In genomic region chr2:28360066-28360741, GRCh38 we compare ENCODE assay signal across 14 cellular contexts. TPM values are rescaled to one million over a fixed set of nuclear protein-coding genes. Genes with fewer than 3 reads are reported as not detected.
DNase-seq lines count a peak whose midpoint lies in the region; ATAC-seq and TF ChIP-seq lines count a peak whose summit lies in the region.
"Had no signal": no experiment of that assay in that cellular context is flagged by ENCODE, and none has a peak within 500 bp of the region (broad histone marks: within the 10 kb centered on the region; RNA-seq: fewer than 3 reads in every experiment).

No MANE protein-coding gene starts in this region.

- H2AFZ ChIP-seq in mammary epithelial cell (ENCODE audit: low read depth, low read length) = no peak overlapping the region

- no peak for TF ChIP-seq POLR2A in gastroesophageal sphincter (IDR thresholded peaks at IDR 0.05)

- H3K27ac Mint-ChIP-seq in CD4-positive, CD25-positive, alpha-beta regulatory T cell = peak overlapping the region; percentile 71 to 98 (median 97)
- H3K27ac Mint-ChIP-seq in activated CD8-positive, alpha-beta T cell treated with anti-CD3 and anti-CD28 coated beads, Interleukin-2, amount 10 ng/mL, durations not matched to agents 7 days and 5 days = peak overlapping the region; percentile 97
- H3K27ac Mint-ChIP-seq in naive thymus-derived CD8-positive, alpha-beta T cell = peak overlapping the region; percentile 43 to 98 (median 90)

- no peaks in the 10 kb centered on the region for H4K20me1 ChIP-seq in mammary epithelial cell (ENCODE audit: insufficient read depth, low read length)

- POLR2A ChIA-PET in activated CD8-positive, alpha-beta T cell treated with anti-CD3 and anti-CD28 coated beads, Interleukin-2, amount 10 ng/mL, durations not matched to agents 7 days and 5 days (lab: Charles Lee) = interaction anchor here (1.5 to 1.7 kb wide), 2 partner anchors 31 to 33 kb away, joined by 5 read pairs; partner anchors contain the start of gene FOSL2
- POLR2A ChIA-PET in naive thymus-derived CD8-positive, alpha-beta T cell (lab: Charles Lee) = interaction anchor here (0.9 to 1.8 kb wide), 3 partner anchors 31 to 49 kb away, joined by 3 to 7 read pairs (median 3); partner anchors contain the start of gene FOSL2

- H3K9me3 ChIP-seq in CD4-positive, CD25-positive, alpha-beta regulatory T cell (ENCODE audit: control insufficient read depth in 2 of 2, low read length in 2 of 2) = no peaks in the 10 kb centered on the region
- H3K9me3 ChIP-seq in gastroesophageal sphincter (no peaks in the 10 kb centered on the region), mammary epithelial cell (replicated peaks; ENCODE audit: insufficient read depth, low read length) (no peaks in the 10 kb centered on the region)
- H3K9me3 ChIP-seq: colonic mucosa, ovary, testis had no signal

- peaks cover 7% of the 10 kb centered on the region for H3K27me3 Mint-ChIP-seq in CD4-positive, CD25-positive, alpha-beta regulatory T cell
- H3K27me3 Mint-ChIP-seq in activated CD8-positive, alpha-beta T cell treated with anti-CD3 and anti-CD28 coated beads, Interleukin-2, amount 10 ng/mL, durations not matched to agents 7 days and 5 days (ENCODE audit: low read depth) = no peaks in the 10 kb centered on the region
- H3K27me3 Mint-ChIP-seq in naive thymus-derived CD8-positive, alpha-beta T cell = peaks cover 0 to 19% (median 6%) of the 10 kb centered on the region in 5 donors

- H3K4me1 ChIP-seq in CD4-positive, CD25-positive, alpha-beta regulatory T cell (ENCODE audit: control insufficient read depth, insufficient read depth, low read length, poor library complexity, severe bottlenecking) = peaks cover 50% of the 10 kb centered on the region
- H3K4me1 ChIP-seq in gastroesophageal sphincter (peaks cover 0 to 19% (median 17%) of the 10 kb centered on the region in 3 donors), mammary epithelial cell (ENCODE audit: insufficient read depth, low read length) (peaks cover 19% of the 10 kb centered on the region)

- no peaks in the 10 kb centered on the region for H3K36me3 ChIP-seq in CD4-positive, CD25-positive, alpha-beta regulatory T cell (ENCODE audit: control insufficient read depth, insufficient read depth, low read length)
- no peaks in the 10 kb centered on the region for H3K36me3 ChIP-seq in gastroesophageal sphincter
- no peaks in the 10 kb centered on the region for H3K36me3 ChIP-seq in mammary epithelial cell (ENCODE audit: insufficient read depth, low read length)
- H3K36me3 ChIP-seq: colonic mucosa, ovary had no signal

- no TSS peak for BruUV-seq in mammary epithelial cell (replicated peaks; lab: Mats Ljungman, UMichigan)

- no peaks in the 10 kb centered on the region for H3K36me3 Mint-ChIP-seq in CD4-positive, CD25-positive, alpha-beta regulatory T cell
- H3K36me3 Mint-ChIP-seq in activated CD8-positive, alpha-beta T cell treated with anti-CD3 and anti-CD28 coated beads, Interleukin-2, amount 10 ng/mL, durations not matched to agents 7 days and 5 days (ENCODE audit: low read depth) = no peaks in the 10 kb centered on the region
- no peaks in the 10 kb centered on the region for H3K36me3 Mint-ChIP-seq in naive thymus-derived CD8-positive, alpha-beta T cell

- H3K27me3 ChIP-seq in CD4-positive, CD25-positive, alpha-beta regulatory T cell (ENCODE audit: control insufficient read depth, insufficient read depth, low read length) = no peaks in the 10 kb centered on the region
- H3K27me3 ChIP-seq in gastroesophageal sphincter (no peaks in the 10 kb centered on the region), mammary epithelial cell (ENCODE audit: insufficient read depth, low read length) (no peaks in the 10 kb centered on the region)
- H3K27me3 ChIP-seq: colonic mucosa, ovary, testis had no signal

- no peak for ATAC-seq in CD4-positive, CD25-positive, alpha-beta regulatory T cell (ENCODE audit: low read depth in 2 of 2)
- ATAC-seq in activated CD8-positive, alpha-beta T cell treated with anti-CD3 and anti-CD28 coated beads, Interleukin-2, amount 10 ng/mL, durations not matched to agents 7 days and 5 days = no peak
- no peak for ATAC-seq in naive thymus-derived CD8-positive, alpha-beta T cell
- no peak for ATAC-seq in gastroesophageal sphincter

- H3K9ac ChIP-seq in mammary epithelial cell (ENCODE audit: insufficient read depth, low read length) = no peak overlapping the region

- H3K4me3 Mint-ChIP-seq in CD4-positive, CD25-positive, alpha-beta regulatory T cell = peak overlapping the region in 2 of 4 donors; percentile 86 to 87
- H3K4me3 Mint-ChIP-seq in activated CD8-positive, alpha-beta T cell treated with anti-CD3 and anti-CD28 coated beads, Interleukin-2, amount 10 ng/mL, durations not matched to agents 7 days and 5 days = no peak overlapping the region
- peak overlapping the region in 6 of 10 donors; percentile 7 to 77 (median 48) for H3K4me3 Mint-ChIP-seq in naive thymus-derived CD8-positive, alpha-beta T cell

- peaks cover 0 to 1% (median 0%) of the 10 kb centered on the region in 7 donors for H3K9me3 Mint-ChIP-seq in CD4-positive, CD25-positive, alpha-beta regulatory T cell
- no peaks in the 10 kb centered on the region for H3K9me3 Mint-ChIP-seq in activated CD8-positive, alpha-beta T cell treated with anti-CD3 and anti-CD28 coated beads, Interleukin-2, amount 10 ng/mL, durations not matched to agents 7 days and 5 days (ENCODE audit: insufficient read depth)
- no peaks in the 10 kb centered on the region for H3K9me3 Mint-ChIP-seq in naive thymus-derived CD8-positive, alpha-beta T cell
- H3K9me3 Mint-ChIP-seq: activated T-cell treated with anti-CD3 and anti-CD28 coated beads, Interleukin-2, amount 50 U/mL, for 4 hours had no signal

- no peak overlapping the region for H3K4me3 ChIP-seq in CD4-positive, CD25-positive, alpha-beta regulatory T cell (ENCODE audit: low read depth, low read length)
- H3K4me3 ChIP-seq in gastroesophageal sphincter = no peak overlapping the region
- no peak overlapping the region for H3K4me3 ChIP-seq in mammary epithelial cell (replicated peaks in 1 of 3; ENCODE audit: insufficient read depth in 1 of 3, low read depth in 2 of 3, low read length in 3 of 3)
- H3K4me3 ChIP-seq: colonic mucosa, ovary, testis had no signal

- WGBS in gastroesophageal sphincter (ENCODE audit: low coverage in 1 of 2), 2 donors = 83 to 100% methylated on average over 1 of the region's 15 CpGs
- 82% methylated on average over 8 of the region's 15 CpGs for WGBS in mammary epithelial cell (ENCODE audit: low coverage, missing lambda C conversion rate)

- no peak overlapping the region for H3K4me2 ChIP-seq in mammary epithelial cell (ENCODE audit: insufficient read depth, low read depth, low read length)

- TF ChIP-seq EP300 in gastroesophageal sphincter (IDR thresholded peaks at IDR 0.05) = no peak

- CTCF ChIA-PET in activated CD8-positive, alpha-beta T cell treated with anti-CD3 and anti-CD28 coated beads, Interleukin-2, amount 10 ng/mL, durations not matched to agents 7 days and 5 days (lab: Charles Lee) = interaction anchor here (1.3 kb wide), 1 partner anchor 19 kb away, joined by 4 read pairs; no protein-coding TSS in a partner anchor
- CTCF ChIA-PET in mammary epithelial cell (lab: Charles Lee; ENCODE audit: low non-redundant PET) = no interaction called here

- peaks cover 18 to 69% (median 31%) of the 10 kb centered on the region in 4 donors for H3K4me1 Mint-ChIP-seq in CD4-positive, CD25-positive, alpha-beta regulatory T cell
- peaks cover 69% of the 10 kb centered on the region for H3K4me1 Mint-ChIP-seq in activated CD8-positive, alpha-beta T cell treated with anti-CD3 and anti-CD28 coated beads, Interleukin-2, amount 10 ng/mL, durations not matched to agents 7 days and 5 days (ENCODE audit: low read depth)
- H3K4me1 Mint-ChIP-seq in naive thymus-derived CD8-positive, alpha-beta T cell = peaks cover 25 to 63% (median 58%) of the 10 kb centered on the region in 4 donors

- dilution Hi-C loops in mammary epithelial cell (cut with HindIII; ENCODE audit: low sequenced_read_pairs) = no loop called here

- TF ChIP-seq CTCF in gastroesophageal sphincter (IDR thresholded peaks at IDR 0.05) (no peak), mammary epithelial cell (conservative IDR thresholded peaks at IDR 0.05 in 1 of 2, IDR thresholded peaks at IDR 0.05 in 1 of 2; ENCODE audit: extremely low read depth in 1 of 2, insufficient read depth in 1 of 2, low read depth in 1 of 2, low read length in 2 of 2) (no peak)

- H3K27ac ChIP-seq in CD4-positive, CD25-positive, alpha-beta regulatory T cell (ENCODE audit: insufficient read depth, low read length, poor library complexity, severe bottlenecking) = peak overlapping the region; percentile 82
- peak overlapping the region in 1 of 4 donors; percentile 19 for H3K27ac ChIP-seq in gastroesophageal sphincter
- H3K27ac ChIP-seq in mammary epithelial cell (ENCODE audit: insufficient read depth, low read depth, low read length) = no peak overlapping the region
- H3K27ac ChIP-seq: colonic mucosa, ovary, testis had no signal

- no peak for DNase-seq in CD4-positive, CD25-positive, alpha-beta regulatory T cell
- DNase-seq in KBM-7 (peak; percentile 60), NCI-H2081 treated with DMSO at 0.1 percent for 48 hours (lab: John Stamatoyannopoulos, UW) (no peak), mammary epithelial cell (no peak), NCI-H1048 (lab: John Stamatoyannopoulos, UW) (no peak)
- DNase-seq in activated CD8-positive, alpha-beta T cell treated with anti-CD3 and anti-CD28 coated beads, Interleukin-2, amount 10 ng/mL, durations not matched to agents 7 days and 5 days = no peak
- DNase-seq in naive thymus-derived CD8-positive, alpha-beta T cell = no peak
- DNase-seq: activated T-cell treated with anti-CD3 and anti-CD28 coated beads, Interleukin-2, amount 50 U/mL, for 4 hours; foreskin melanocyte; NCI-H1417 treated with DMSO at 0.1 percent for 48 hours had no signal

- H3K79me2 ChIP-seq in mammary epithelial cell (ENCODE audit: insufficient read depth, low read length) = no peaks in the 10 kb centered on the region

- intact Hi-C loops in mammary epithelial cell (cut with micrococcal nuclease) = no loop called here

- in situ Hi-C loops in KBM-7 (cut with MboI; ENCODE audit: low pct_unique_long_range_greater_than_20kb, low sequenced_read_pairs) (no loop called here), mammary epithelial cell (cut with MboI; ENCODE audit: low sequenced_read_pairs in 2 of 2) (no loop called here)

RNA-seq across cellular contexts. Expression of gene FOSL2, which starts 32.5 kb away (rescaled TPM):
- total RNA-seq in CD4-positive, CD25-positive, alpha-beta regulatory T cell = 195 TPM
- polyA plus RNA-seq in CD4-positive, CD25-positive, alpha-beta regulatory T cell = 1 to 10 TPM; 1.9 to 3.9 (median 2.5) TPM
- total RNA-seq in activated CD8-positive, alpha-beta T cell treated with anti-CD3 and anti-CD28 coated beads, Interleukin-2, amount 10 ng/mL, durations not matched to agents 7 days and 5 days = 10 to 100 TPM; 37.3 to 40.9 TPM
- total RNA-seq in naive thymus-derived CD8-positive, alpha-beta T cell = 1 to 10 TPM; 1.2 to 1.6 TPM
- polyA plus RNA-seq in naive thymus-derived CD8-positive, alpha-beta T cell = 1 to 10 TPM in 1 of 3 donors, under 1 TPM in 2; 0.46 to 6.5 (median 0.85) TPM
- total RNA-seq in gastroesophageal sphincter (100 to 1,000 TPM in 3 of 4 donors, 10 to 100 TPM in 1; 75.3 to 152 (median 132) TPM), mammary epithelial cell (10 to 100 TPM; 89.9 to 92.9 TPM)
- polyA plus RNA-seq in mammary epithelial cell = 30.6 TPM
- polyA minus RNA-seq in mammary epithelial cell = 126 TPM

Comparison
In these comparisons a context has a peak if more than half of its experiments do, and no peak if none do; other contexts are left out.
1. RNA of gene FOSL2, which starts 32.5 kb away (total RNA-seq): 195 TPM in CD4-positive, CD25-positive, alpha-beta regulatory T cell (single experiment), 75.3 to 152 TPM in gastroesophageal sphincter, 89.9 to 92.9 TPM in mammary epithelial cell and 37.3 to 40.9 TPM in activated CD8-positive, alpha-beta T cell treated with anti-CD3 and anti-CD28 coated beads, Interleukin-2, amount 10 ng/mL, durations not matched to agents 7 days and 5 days; 1.2 to 1.6 TPM in naive thymus-derived CD8-positive, alpha-beta T cell; every median in the first group is over 10 times any median in the second.
2. Peak in every context shown above with its lines, with median percentiles within 50 percentile points of each other: H3K27ac Mint-ChIP-seq.